ENCODE assay signal across 11 cellular contexts in genomic region chr17:4483012-4483840, GRCh38. TPM values are rescaled to one million over a fixed set of nuclear protein-coding genes. Genes with fewer than 3 reads are reported as not detected.
DNase-seq lines count a peak whose midpoint lies in the region; ATAC-seq and TF ChIP-seq lines count a peak whose summit lies in the region.
"Had no signal": no experiment of that assay in that cellular context is flagged by ENCODE, and none has a peak within 500 bp of the region (broad histone marks: within the 10 kb centered on the region; RNA-seq: fewer than 3 reads in every experiment).

No MANE protein-coding gene starts in this region.

- no peaks in the 10 kb centered on the region for H3K9me3 ChIP-seq in neutrophil
- no peaks in the 10 kb centered on the region for H3K9me3 ChIP-seq in SJCRH30 (replicated peaks)

- ATAC-seq in HG03432 (IDR thresholded peaks at IDR 0.05; ENCODE audit: unreplicated experiment): no peak
- ATAC-seq: activated CD4-positive, CD25-positive, alpha-beta regulatory T cell treated with anti-CD3 and anti-CD28 coated beads, Interleukin-2, amount 50 U/mL, for 24 hours had no signal

- peaks cover 4% of the 10 kb centered on the region for H3K27me3 Mint-ChIP-seq in nephron progenitor cell (ENCODE audit: low read depth, poor library complexity)

- no peaks in the 10 kb centered on the region for H3K36me3 ChIP-seq in neutrophil
- H3K36me3 ChIP-seq in SJCRH30: no peaks in the 10 kb centered on the region

- no peaks in the 10 kb centered on the region for H3K27me3 ChIP-seq in neutrophil
- no peaks in the 10 kb centered on the region for H3K27me3 ChIP-seq in SJCRH30

- no peak overlapping the region for H3K27ac Mint-ChIP-seq in nephron progenitor cell

- H3K4me1 Mint-ChIP-seq in nephron progenitor cell: peaks cover 39% of the 10 kb centered on the region

- H3K4me3 ChIP-seq in neutrophil (ENCODE audit: low read depth in 1 of 2, low read length in 1 of 2) (no peak overlapping the region), SJCRH30 (no peak overlapping the region)

- TF ChIP-seq CTCF in neutrophil (IDR thresholded peaks at IDR 0.05) (no peak), nephron progenitor cell (IDR thresholded peaks at IDR 0.05) (no peak)

- DNase-seq in ELF-1 (ENCODE audit: low read depth, low spot score): peak; percentile 55
- peak; percentile 83 for DNase-seq in NCI-H69 (lab: John Stamatoyannopoulos, UW)
- peak; percentile 56 for DNase-seq in epithelial cell of prostate (ENCODE audit: low read depth, low spot score)
- no peak for DNase-seq in GM19238 (ENCODE audit: insufficient read length, low spot score)
- no peak for DNase-seq in nephron progenitor cell
- no peak for DNase-seq in SJCRH30
- DNase-seq: GF-D8, substantia nigra had no signal

- H3K9me3 Mint-ChIP-seq in nephron progenitor cell: no peaks in the 10 kb centered on the region

- H3K4me1 ChIP-seq in neutrophil (ENCODE audit: control insufficient read depth in 1 of 2, insufficient read depth in 1 of 2, low read depth in 1 of 2, low read length in 1 of 2) (peaks cover 55 to 60% of the 10 kb centered on the region in 2 experiments), SJCRH30 (no peaks in the 10 kb centered on the region)

- H3K27ac ChIP-seq in epithelial cell of prostate (peak overlapping the region; percentile 70), neutrophil (peak overlapping the region; percentile 67), SJCRH30 (no peak overlapping the region)

- no peaks in the 10 kb centered on the region for H3K36me3 Mint-ChIP-seq in nephron progenitor cell (ENCODE audit: low read depth)

- H3K4me3 Mint-ChIP-seq in nephron progenitor cell: no peak overlapping the region

RNA-seq across cellular contexts. Expression of gene SPNS2, which starts 15.5 kb away (rescaled TPM):
- 0.08 TPM in 1 of 2 replicates, not detected in the other for total RNA-seq in SJCRH30 (2014; rRNA removed; shearing (Covaris generic))

RNA-seq across cellular contexts. Expression of gene SPNS3, which starts 49.5 kb away (rescaled TPM):
- not detected in 2 replicates for total RNA-seq in SJCRH30 (2014; rRNA removed; shearing (Covaris generic))

Comparison
In these comparisons a context has a peak if more than half of its experiments do, and no peak if none do; other contexts are left out.
1. DNase-seq: peak in ELF-1 (single experiment), NCI-H69 (single experiment) and epithelial cell of prostate (single experiment); none in GM19238 (single experiment), nephron progenitor cell (single experiment) and SJCRH30 (0 of 2).